17 cellular contexts compared by ENCODE assay signal in genomic region chr6:118507636-118508035, GRCh38. TPM values are rescaled to one million over a fixed set of nuclear protein-coding genes. Genes with fewer than 3 reads are reported as not detected.
DNase-seq lines count a peak whose midpoint lies in the region; ATAC-seq, FAIRE-seq and TF ChIP-seq lines count a peak whose summit lies in the region.
"Had no signal": no experiment of that assay in that cellular context is flagged by ENCODE, and none has a peak within 500 bp of the region (broad histone marks: within the 10 kb centered on the region; RNA-seq: fewer than 3 reads in every experiment).

No MANE protein-coding gene starts in this region.

- no peak for DNase-seq in activated T-cell treated with anti-CD3 and anti-CD28 coated beads, Interleukin-2, amount 50 U/mL, for 72 hours
- DNase-seq in activated T-cell treated with anti-CD3 and anti-CD28 coated beads, Interleukin-2, amount 50 U/mL, for 24 hours = no peak
- no peak for DNase-seq in CD8-positive, alpha-beta T cell
- DNase-seq in K562 (ENCODE audit: extremely low read depth in 1 of 4, low spot score in 3 of 4) = no peak
- DNase-seq: COR-L47, Karpas-422, MG63, NCI-H1092, NCI-H146, NCI-H2081, NCI-H82 had no signal

- FAIRE-seq in K562 (lab: Jason Lieb, UNC) = no peak
- FAIRE-seq: A204.1 had no signal

- intact Hi-C loops in CD8-positive, alpha-beta T cell (cut with DNase I, micrococcal nuclease) = no loop called here
- intact Hi-C loops in K562 (cut with micrococcal nuclease) = loop anchor here (2.0 to 5.0 kb wide), 2 partner anchors 100 to 223 kb away; no protein-coding TSS in a partner anchor

- H3K27me3 Mint-ChIP-seq in activated T-cell treated with anti-CD3 and anti-CD28 coated beads, Interleukin-2, amount 50 U/mL, for 72 hours (ENCODE audit: low read depth) = no peaks in the 10 kb centered on the region
- no peaks in the 10 kb centered on the region for H3K27me3 Mint-ChIP-seq in activated T-cell treated with anti-CD3 and anti-CD28 coated beads, Interleukin-2, amount 50 U/mL, for 24 hours
- no peaks in the 10 kb centered on the region for H3K27me3 Mint-ChIP-seq in CD8-positive, alpha-beta T cell (ENCODE audit: low read depth)

- CTCF ChIA-PET in CD8-positive, alpha-beta T cell (lab: Charles Lee) = no interaction called here
- CTCF ChIA-PET in K562 (lab: Yijun Ruan, JAX; ENCODE audit: low intra/inter-chr PET ratio) = interaction anchor here (1.1 kb wide), 1 partner anchor 224 kb away, joined by 3 read pairs; no protein-coding TSS in a partner anchor

- no peaks in the 10 kb centered on the region for H3K79me2 ChIP-seq in K562 (ENCODE audit: control insufficient read depth, insufficient read depth, low read length)

- TF ChIP-seq EP300 in K562 (IDR thresholded peaks at IDR 0.05; ENCODE audit: low read length) = no peak

- no TSS peak for BruUV-seq in K562 (replicated peaks; lab: Mats Ljungman, UMichigan)

- no peaks in the 10 kb centered on the region for H3K9me3 ChIP-seq in CD8-positive, alpha-beta T cell (ENCODE audit: low read length)
- no peaks in the 10 kb centered on the region for H3K9me3 ChIP-seq in K562 (replicated peaks; ENCODE audit: control insufficient read depth, insufficient read depth, low read depth, low read length)
- H3K9me3 ChIP-seq in skeletal muscle tissue (ENCODE audit: control insufficient read depth in 3 of 3, low read length in 3 of 3) = no peaks in the 10 kb centered on the region
- H3K9me3 ChIP-seq: BLaER1 treated with 17β-estradiol and CSF1 and Interleukin-3, amounts not matched to agents 10 nM and 100 nM had no signal

- H3K27me3 ChIP-seq in CD8-positive, alpha-beta T cell (ENCODE audit: insufficient read depth, low read length) = no peaks in the 10 kb centered on the region
- H3K27me3 ChIP-seq in K562 (ENCODE audit: control insufficient read depth in 2 of 2, insufficient read depth in 2 of 2, low read length in 2 of 2) = no peaks in the 10 kb centered on the region
- H3K27me3 ChIP-seq in skeletal muscle tissue (ENCODE audit: control insufficient read depth in 3 of 3, insufficient read depth in 3 of 3, low read length in 3 of 3) = no peaks in the 10 kb centered on the region
- H3K27me3 ChIP-seq: BLaER1 treated with 17β-estradiol and CSF1 and Interleukin-3, amounts not matched to agents 10 nM and 100 nM; MG63 had no signal

- no peak overlapping the region for H3K27ac ChIP-seq in CD8-positive, alpha-beta T cell (ENCODE audit: low read depth, low read length)
- H3K27ac ChIP-seq in K562 (ENCODE audit: extremely low read depth, low read depth, low read length) (no peak overlapping the region), skeletal muscle tissue (ENCODE audit: low read depth, low read length) (peak overlapping the region; percentile 82)
- H3K27ac ChIP-seq: BLaER1 treated with 17β-estradiol and CSF1 and Interleukin-3, amounts not matched to agents 10 nM and 100 nM had no signal

- no peaks in the 10 kb centered on the region for H4K20me1 ChIP-seq in K562 (replicated peaks; ENCODE audit: control insufficient read depth, insufficient read depth, low read length)

- H3K4me3 ChIP-seq in CD8-positive, alpha-beta T cell (ENCODE audit: low read depth, low read length) = no peak overlapping the region
- H3K4me3 ChIP-seq in K562 (no peak overlapping the region), skeletal muscle tissue (ENCODE audit: low read length in 3 of 3) (peak overlapping the region in 1 of 3 donors; percentile 27)
- H3K4me3 ChIP-seq: BLaER1 treated with 17β-estradiol and CSF1 and Interleukin-3, amounts not matched to agents 10 nM and 100 nM; MG63 had no signal

- 87% methylated on average over 1 of the region's 1 CpG for WGBS in K562 (ENCODE audit: insufficient coverage, low coverage, missing lambda C conversion rate)

- TF ChIP-seq RAD21 in K562 (CRISPR knock-in tag; conservative IDR thresholded peaks at IDR 0.05 in 1 of 2, IDR thresholded peaks at IDR 0.05 in 1 of 2) = no peak

- H3K4me1 Mint-ChIP-seq in activated T-cell treated with anti-CD3 and anti-CD28 coated beads, Interleukin-2, amount 50 U/mL, for 72 hours (ENCODE audit: low read depth) = peaks cover 22% of the 10 kb centered on the region
- H3K4me1 Mint-ChIP-seq in activated T-cell treated with anti-CD3 and anti-CD28 coated beads, Interleukin-2, amount 50 U/mL, for 24 hours (ENCODE audit: low read depth) = peaks cover 19% of the 10 kb centered on the region
- H3K4me1 Mint-ChIP-seq in CD8-positive, alpha-beta T cell (ENCODE audit: low read depth) = peaks cover 23% of the 10 kb centered on the region

- H3K9ac ChIP-seq in K562 (ENCODE audit: insufficient read depth in 1 of 2, low read depth in 2 of 2, low read length in 2 of 2) = no peak overlapping the region
- H3K9ac ChIP-seq in skeletal muscle tissue (ENCODE audit: low read depth in 1 of 3, low read length in 3 of 3) = peak overlapping the region in 1 of 3 donors; percentile 51
- H3K9ac ChIP-seq: BLaER1 treated with 17β-estradiol and CSF1 and Interleukin-3, amounts not matched to agents 10 nM and 100 nM had no signal

- H3K4me2 ChIP-seq in K562 (ENCODE audit: insufficient read depth, low read length) = no peak overlapping the region
- H3K4me2 ChIP-seq: BLaER1 treated with 17β-estradiol and CSF1 and Interleukin-3, amounts not matched to agents 10 nM and 100 nM had no signal

- H3K27ac Mint-ChIP-seq in activated T-cell treated with anti-CD3 and anti-CD28 coated beads, Interleukin-2, amount 50 U/mL, for 72 hours = peak overlapping the region; percentile 12
- no peak overlapping the region for H3K27ac Mint-ChIP-seq in activated T-cell treated with anti-CD3 and anti-CD28 coated beads, Interleukin-2, amount 50 U/mL, for 24 hours
- H3K27ac Mint-ChIP-seq in CD8-positive, alpha-beta T cell = peak overlapping the region; percentile 25

- no peak for ATAC-seq in activated T-cell treated with anti-CD3 and anti-CD28 coated beads, Interleukin-2, amount 50 U/mL, for 72 hours (replicated peaks in 1 of 2)
- no peak for ATAC-seq in CD8-positive, alpha-beta T cell
- ATAC-seq in K562 (peak; percentile 25; the same call in 1 of the 3 replicates), GM21367 (IDR thresholded peaks at IDR 0.05; ENCODE audit: unreplicated experiment) (no peak), HG02571 (IDR thresholded peaks at IDR 0.05; ENCODE audit: unreplicated experiment) (no peak), HG03442 (IDR thresholded peaks at IDR 0.05; ENCODE audit: unreplicated experiment) (no peak)

- H2AFZ ChIP-seq in K562 (ENCODE audit: low read depth, low read length) = no peak overlapping the region

- no peak for TF ChIP-seq POLR2A in K562 (conservative IDR thresholded peaks at IDR 0.05)

- no peaks in the 10 kb centered on the region for H3K36me3 ChIP-seq in CD8-positive, alpha-beta T cell (ENCODE audit: insufficient read depth, low read length)
- H3K36me3 ChIP-seq in K562 (ENCODE audit: control insufficient read depth, insufficient read depth, low read length) = peaks cover 6% of the 10 kb centered on the region; the same call in 2 of the 3 replicates
- H3K36me3 ChIP-seq in skeletal muscle tissue (ENCODE audit: control insufficient read depth in 3 of 3, insufficient read depth in 3 of 3, low read length in 3 of 3) = peaks cover 0 to 6% (median 4%) of the 10 kb centered on the region in 3 donors

- in situ Hi-C loops in K562 (cut with MboI) = no loop called here

- POLR2A ChIA-PET in CD8-positive, alpha-beta T cell (lab: Charles Lee) = no interaction called here
- POLR2A ChIA-PET in K562 (lab: Yijun Ruan, JAX) = no interaction called here

- peaks cover 2 to 10% of the 10 kb centered on the region in 2 donors for H3K36me3 Mint-ChIP-seq in activated T-cell treated with anti-CD3 and anti-CD28 coated beads, Interleukin-2, amount 50 U/mL, for 72 hours (ENCODE audit: insufficient read depth in 2 of 2)
- H3K36me3 Mint-ChIP-seq in activated T-cell treated with anti-CD3 and anti-CD28 coated beads, Interleukin-2, amount 50 U/mL, for 24 hours (ENCODE audit: low read depth) = peaks cover 43% of the 10 kb centered on the region
- H3K36me3 Mint-ChIP-seq in CD8-positive, alpha-beta T cell = peaks cover 41% of the 10 kb centered on the region

- H3K9me3 Mint-ChIP-seq in activated T-cell treated with anti-CD3 and anti-CD28 coated beads, Interleukin-2, amount 50 U/mL, for 72 hours = no peaks in the 10 kb centered on the region
- no peaks in the 10 kb centered on the region for H3K9me3 Mint-ChIP-seq in activated T-cell treated with anti-CD3 and anti-CD28 coated beads, Interleukin-2, amount 50 U/mL, for 24 hours
- H3K9me3 Mint-ChIP-seq in CD8-positive, alpha-beta T cell = no peaks in the 10 kb centered on the region

- H3K4me3 Mint-ChIP-seq in activated T-cell treated with anti-CD3 and anti-CD28 coated beads, Interleukin-2, amount 50 U/mL, for 72 hours = no peak overlapping the region
- H3K4me3 Mint-ChIP-seq in activated T-cell treated with anti-CD3 and anti-CD28 coated beads, Interleukin-2, amount 50 U/mL, for 24 hours = no peak overlapping the region
- H3K4me3 Mint-ChIP-seq in CD8-positive, alpha-beta T cell = no peak overlapping the region

- H3K9me1 ChIP-seq in K562 (ENCODE audit: control insufficient read depth, insufficient read depth, low read length) = no peaks in the 10 kb centered on the region

- H3K4me1 ChIP-seq in CD8-positive, alpha-beta T cell (ENCODE audit: insufficient read depth, low read length) = no peaks in the 10 kb centered on the region
- H3K4me1 ChIP-seq in K562 (replicated peaks in 1 of 2; ENCODE audit: control insufficient read depth in 2 of 2, insufficient read depth in 2 of 2, low read length in 2 of 2) (peaks cover 3 to 10% of the 10 kb centered on the region in 2 experiments; a peak in 2 of 5 replicates), skeletal muscle tissue (ENCODE audit: control insufficient read depth in 3 of 3, insufficient read depth in 3 of 3, low read length in 3 of 3) (peaks cover 7 to 18% (median 8%) of the 10 kb centered on the region in 3 donors)
- H3K4me1 ChIP-seq: BLaER1 treated with 17β-estradiol and CSF1 and Interleukin-3, amounts not matched to agents 10 nM and 100 nM had no signal

- TF ChIP-seq CTCF in CD8-positive, alpha-beta T cell (IDR thresholded peaks at IDR 0.05) = no peak
- no peak for TF ChIP-seq CTCF in K562 (IDR thresholded peaks at IDR 0.05 in 2 of 3, conservative IDR thresholded peaks at IDR 0.05 in 1 of 3; ENCODE audit: insufficient read depth in 2 of 3, low read depth in 1 of 3, low read length in 3 of 3)

RNA-seq across cellular contexts. Expression of gene PLN, which starts 40.5 kb away (rescaled TPM):
- total RNA-seq in activated T-cell treated with anti-CD3 and anti-CD28 coated beads, Interleukin-2, amount 50 U/mL, for 72 hours = not detected
- total RNA-seq in CD8-positive, alpha-beta T cell = not detected
- not detected in 2 replicates for total RNA-seq in K562 (2011; cell fraction: chromatin; rRNA removed; ENCODE audit: low replicate concordance)
- not detected in 2 replicates for total RNA-seq in K562 (2011; cell fraction: nucleolus; rRNA removed)
- total RNA-seq in K562 (2011; cell fraction: nucleoplasm; rRNA removed) = 0.31 TPM in 1 of 2 replicates, not detected in the other
- total RNA-seq in K562 (2014; rRNA removed) (not detected in 2 replicates), K562 (2014; rRNA removed; fragmentation: Illumina TruSeq; extraction: Trizol) (not detected in 2 replicates), K562 (2015; rRNA removed; fragmentation: Illumina TruSeq; extraction: Trizol) (not detected in 2 replicates), K562 (2021) (0.09 TPM in 1 of 2 replicates, not detected in the other), skeletal muscle tissue (18.3 TPM)
- polyA plus RNA-seq in K562 (2011; rRNA removed) (0.03 and 0.05 TPM in 2 replicates), K562 (2014; fragmentation: Illumina TruSeq; extraction: Trizol) (not detected in 2 replicates), K562 (2014; fragmentation: Nextera tagmentation; extraction: Ambion mirVana) (under 1 TPM; 0.03 to 0.30 TPM), K562 (2014; rRNA removed) (not detected in 2 replicates)
- not detected in 2 replicates for polyA plus RNA-seq in K562 (2011; cell fraction: cytosol; rRNA removed)
- polyA plus RNA-seq in K562 (2011; cell fraction: nucleus; rRNA removed) = not detected in 2 replicates
- polyA plus RNA-seq in K562 (2012) = 0.08 TPM in 1 of 2 replicates, not detected in the other
- 0.15 TPM in 1 of 2 replicates, not detected in the other for polyA minus RNA-seq in K562 (2011; rRNA and poly(A)+ RNA removed)
- not detected in 2 replicates for polyA minus RNA-seq in K562 (2011; cell fraction: cytosol; rRNA and poly(A)+ RNA removed)
- polyA minus RNA-seq in K562 (2011; cell fraction: nucleus; rRNA and poly(A)+ RNA removed) = 0.33 TPM in 1 of 2 replicates, not detected in the other

Comparison
In these comparisons a context has a peak if more than half of its experiments do, and no peak if none do; other contexts are left out.
1. RNA of gene PLN, which starts 40.5 kb away (total RNA-seq): 18.3 TPM in skeletal muscle tissue (single experiment); not detected in CD8-positive, alpha-beta T cell, not detected in activated T-cell treated with anti-CD3 and anti-CD28 coated beads, Interleukin-2, amount 50 U/mL, for 72 hours and 0.09 to 0.31 TPM in K562; every median in the first group is over 10 times any median in the second.